ENCODE assay signal across 15 cellular contexts in the genomic region with DNA sequence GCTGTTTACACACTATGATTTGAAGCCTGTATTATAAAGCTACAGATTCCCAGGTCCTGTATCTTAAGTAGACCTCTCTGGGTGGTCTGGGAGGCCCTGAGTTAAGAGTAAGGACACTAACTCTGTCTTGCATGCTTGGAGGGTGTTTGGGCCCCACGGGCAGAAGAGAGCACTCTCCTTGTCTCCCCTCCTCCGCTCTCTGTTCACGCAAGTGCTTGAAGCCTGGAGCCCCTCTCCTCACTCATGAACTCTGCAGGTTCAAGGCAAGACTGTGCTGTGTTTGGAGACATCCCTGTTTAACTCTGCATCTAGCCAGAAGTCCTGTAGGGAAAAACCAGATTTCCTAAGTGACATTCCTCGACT.
A peak's percentile ranks its signal among the peaks of the same experiment; 100 is the strongest.
DNase-seq lines count a peak whose midpoint lies in the region; ATAC-seq and TF ChIP-seq lines count a peak whose summit lies in the region.
"Had no signal": no experiment of that assay in that cellular context is flagged by ENCODE, and none has a peak within 500 bp of the region (broad histone marks: within the 10 kb centered on the region; RNA-seq: fewer than 3 reads in every experiment).

No MANE protein-coding gene starts in this region.

- peaks cover 15% of the 10 kb centered on the region for H3K4me1 ChIP-seq in RWPE2 (ENCODE audit: insufficient read depth, poor library complexity, severe bottlenecking)
- H3K4me1 ChIP-seq in esophagus (ENCODE audit: control insufficient read depth in 2 of 2, insufficient read depth in 2 of 2, low read length in 1 of 2), result peaks cover 5 to 8% of the 10 kb centered on the region in 2 donors
- peaks cover 31 to 63% (median 39%) of the 10 kb centered on the region in 3 donors for H3K4me1 ChIP-seq in skeletal muscle tissue (ENCODE audit: control insufficient read depth in 3 of 3, insufficient read depth in 3 of 3, low read length in 3 of 3)

- DNase-seq in ELF-1 (ENCODE audit: low read depth, low spot score), result peak; percentile 49
- DNase-seq in RWPE2 (ENCODE audit: low spot score), result no peak
- DNase-seq in NCI-H2227 treated with DMSO at 0.1 percent for 48 hours (lab: John Stamatoyannopoulos, UW), result no peak
- DNase-seq in COLO829 (ENCODE audit: low spot score), result no peak
- no peak for DNase-seq in NCI-H1436 treated with DMSO at 0.1 percent for 48 hours (lab: John Stamatoyannopoulos, UW)
- DNase-seq: activated T-cell treated with anti-CD3 and anti-CD28 coated beads, Interleukin-2, amount 50 U/mL, for 48 hours; central memory CD4-positive, alpha-beta T cell; DMS153; KBM-7; NCI-H2029 treated with DMSO at 0.1 percent for 48 hours; T-helper 9 cell had no signal

- ATAC-seq in RWPE2 (ENCODE audit: low read depth) (no peak), GM21367 (IDR thresholded peaks at IDR 0.05; ENCODE audit: unreplicated experiment) (no peak)

- H3K27ac ChIP-seq in RWPE2 (ENCODE audit: poor library complexity, severe bottlenecking) (peak overlapping the region; percentile 82), esophagus (ENCODE audit: low read depth in 2 of 2, low read length in 1 of 2) (peak overlapping the region; percentile 1 to 7), skeletal muscle tissue (ENCODE audit: low read depth, low read length) (peak overlapping the region; percentile 34)

- H3K9me3 ChIP-seq in RWPE2 (ENCODE audit: severe bottlenecking) (no peaks in the 10 kb centered on the region), esophagus (ENCODE audit: control insufficient read depth in 2 of 2, insufficient read depth in 1 of 2, low read depth in 1 of 2, low read length in 1 of 2) (no peaks in the 10 kb centered on the region), skeletal muscle tissue (ENCODE audit: control insufficient read depth in 3 of 3, low read length in 3 of 3) (no peaks in the 10 kb centered on the region)

- peak overlapping the region in 1 of 3 donors; percentile 58 for H3K9ac ChIP-seq in skeletal muscle tissue (ENCODE audit: low read depth in 1 of 3, low read length in 3 of 3)

- H3K36me3 ChIP-seq in RWPE2 (ENCODE audit: low read depth) (no peaks in the 10 kb centered on the region), esophagus (ENCODE audit: control insufficient read depth in 2 of 2, insufficient read depth in 2 of 2, low read length in 1 of 2) (no peaks in the 10 kb centered on the region), skeletal muscle tissue (ENCODE audit: control insufficient read depth in 3 of 3, insufficient read depth in 3 of 3, low read length in 3 of 3) (no peaks in the 10 kb centered on the region)

- H3K27me3 ChIP-seq in RWPE2 (ENCODE audit: insufficient read depth, poor library complexity, severe bottlenecking) (no peaks in the 10 kb centered on the region), esophagus (ENCODE audit: control insufficient read depth in 1 of 2, insufficient read depth in 2 of 2, low read length in 2 of 2) (peaks cover 0 to 3% of the 10 kb centered on the region in 2 donors), skeletal muscle tissue (ENCODE audit: control insufficient read depth in 3 of 3, insufficient read depth in 3 of 3, low read length in 3 of 3) (no peaks in the 10 kb centered on the region)

- no peak for TF ChIP-seq CTCF in RWPE2 (IDR thresholded peaks at IDR 0.05; ENCODE audit: poor library complexity, severe bottlenecking)

- H3K4me3 ChIP-seq in RWPE2 (ENCODE audit: severe bottlenecking) (no peak overlapping the region), esophagus (ENCODE audit: low read depth in 1 of 2, low read length in 2 of 2) (no peak overlapping the region), skeletal muscle tissue (ENCODE audit: low read length in 3 of 3) (no peak overlapping the region)
- H3K4me3 ChIP-seq: GM12878 had no signal

- 75 to 76% methylated on average over 4 of the region's 4 CpGs for WGBS in esophagus, 2 donors

Comparison
In these comparisons a context has a peak if more than half of its experiments do, and no peak if none do; other contexts are left out.
1. H3K27ac ChIP-seq: peak in every context shown above with its lines; median percentile 82 in RWPE2; 34 in skeletal muscle tissue; 4 in esophagus.